ENCODE assay signal across 1 cellular context in the genomic region with DNA sequence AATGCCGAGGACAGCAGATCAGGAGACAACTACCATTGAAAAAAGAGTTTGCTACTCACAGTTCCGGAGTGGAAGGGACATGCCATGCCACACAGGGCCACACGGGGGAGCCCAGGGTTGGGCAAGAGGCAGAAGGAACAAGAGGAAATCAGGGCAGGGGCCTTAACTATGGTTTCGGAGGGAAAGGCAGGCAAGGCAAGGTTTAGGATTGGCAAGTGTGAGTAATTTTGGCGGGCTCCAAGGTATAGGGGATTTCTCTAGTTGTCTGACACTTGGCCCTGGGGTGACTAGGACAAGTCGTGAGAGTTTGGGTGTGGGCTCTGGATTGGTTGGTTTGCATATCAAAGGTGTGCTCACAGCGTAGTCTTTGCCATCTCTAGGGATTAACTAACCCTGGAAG.
A peak's percentile ranks its signal among the peaks of the same experiment; 100 is the strongest.
TF ChIP-seq lines count a peak whose summit lies in the region.

No MANE protein-coding gene starts in this region.

TF ChIP-seq in GM12878, 131 proteins besides CTCF, POLR2A, EP300 and RAD21 (continued from another document):
- TF ChIP-seq, protein P1, sequence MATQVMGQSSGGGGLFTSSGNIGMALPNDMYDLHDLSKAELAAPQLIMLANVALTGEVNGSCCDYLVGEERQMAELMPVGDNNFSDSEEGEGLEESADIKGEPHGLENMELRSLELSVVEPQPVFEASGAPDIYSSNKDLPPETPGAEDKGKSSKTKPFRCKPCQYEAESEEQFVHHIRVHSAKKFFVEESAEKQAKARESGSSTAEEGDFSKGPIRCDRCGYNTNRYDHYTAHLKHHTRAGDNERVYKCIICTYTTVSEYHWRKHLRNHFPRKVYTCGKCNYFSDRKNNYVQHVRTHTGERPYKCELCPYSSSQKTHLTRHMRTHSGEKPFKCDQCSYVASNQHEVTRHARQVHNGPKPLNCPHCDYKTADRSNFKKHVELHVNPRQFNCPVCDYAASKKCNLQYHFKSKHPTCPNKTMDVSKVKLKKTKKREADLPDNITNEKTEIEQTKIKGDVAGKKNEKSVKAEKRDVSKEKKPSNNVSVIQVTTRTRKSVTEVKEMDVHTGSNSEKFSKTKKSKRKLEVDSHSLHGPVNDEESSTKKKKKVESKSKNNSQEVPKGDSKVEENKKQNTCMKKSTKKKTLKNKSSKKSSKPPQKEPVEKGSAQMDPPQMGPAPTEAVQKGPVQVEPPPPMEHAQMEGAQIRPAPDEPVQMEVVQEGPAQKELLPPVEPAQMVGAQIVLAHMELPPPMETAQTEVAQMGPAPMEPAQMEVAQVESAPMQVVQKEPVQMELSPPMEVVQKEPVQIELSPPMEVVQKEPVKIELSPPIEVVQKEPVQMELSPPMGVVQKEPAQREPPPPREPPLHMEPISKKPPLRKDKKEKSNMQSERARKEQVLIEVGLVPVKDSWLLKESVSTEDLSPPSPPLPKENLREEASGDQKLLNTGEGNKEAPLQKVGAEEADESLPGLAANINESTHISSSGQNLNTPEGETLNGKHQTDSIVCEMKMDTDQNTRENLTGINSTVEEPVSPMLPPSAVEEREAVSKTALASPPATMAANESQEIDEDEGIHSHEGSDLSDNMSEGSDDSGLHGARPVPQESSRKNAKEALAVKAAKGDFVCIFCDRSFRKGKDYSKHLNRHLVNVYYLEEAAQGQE (IDR thresholded peaks at IDR 0.05; ENCODE audit: low read depth, low read length), result no peak
- TF ChIP-seq ZNF384 (IDR thresholded peaks at IDR 0.05; ENCODE audit: borderline replicate concordance, low read depth, low read length), result peak; percentile 25; the same call in 1 of the 2 replicates
- TF ChIP-seq ZBED1 (IDR thresholded peaks at IDR 0.05; ENCODE audit: borderline replicate concordance), result peak; percentile 63; the same call in 1 of the 2 replicates
- TF ChIP-seq NR2F1 (conservative IDR thresholded peaks at IDR 0.05), result 0 out of 2 replicates have a peak, but pooled peaks have one; percentile 32
- peak; percentile 47 for TF ChIP-seq MEF2B (IDR thresholded peaks at IDR 0.05; ENCODE audit: partially characterized antibody, poor library complexity, severe bottlenecking)
- 0 out of 2 replicates have a peak, but pooled peaks have one; percentile 11 for TF ChIP-seq RELB (IDR thresholded peaks at IDR 0.05; ENCODE audit: low read depth)
- TF ChIP-seq ETV6 (conservative IDR thresholded peaks at IDR 0.05 in 1 of 2, IDR thresholded peaks at IDR 0.05 in 1 of 2; ENCODE audit: borderline replicate concordance in 1 of 2, low read depth in 1 of 2), result 0 out of 4 replicates have a peak, but pooled peaks of 1 of the 2 experiments have one; percentile 48
- TF ChIP-seq CREM (IDR thresholded peaks at IDR 0.05; ENCODE audit: low read depth), result 0 out of 2 replicates have a peak, but pooled peaks have one; percentile 34
- TF ChIP-seq SMC3 (IDR thresholded peaks at IDR 0.05; ENCODE audit: borderline replicate concordance, low read length), result peak; percentile 60
- no peak for TF ChIP-seq RFX5 (IDR thresholded peaks at IDR 0.05; ENCODE audit: low read depth, low read length)
- no peak for TF ChIP-seq TARDBP (IDR thresholded peaks at IDR 0.05; ENCODE audit: borderline replicate concordance)
- TF ChIP-seq NFIC (IDR thresholded peaks at IDR 0.05; ENCODE audit: low read depth, low read length), result peak; percentile 49; the same call in 1 of the 2 replicates
- TF ChIP-seq JUNB (IDR thresholded peaks at IDR 0.05), result 0 out of 2 replicates have a peak, but pooled peaks have one; percentile 17
- TF ChIP-seq YY1 (IDR thresholded peaks at IDR 0.05; ENCODE audit: low read depth, low read length), result 0 out of 2 replicates have a peak, but pooled peaks have one; percentile 56
- TF ChIP-seq KLF5 (IDR thresholded peaks at IDR 0.05; ENCODE audit: partially characterized antibody), result no peak
- peak; percentile 43; the same call in 1 of the 2 replicates for TF ChIP-seq IKZF1 (conservative IDR thresholded peaks at IDR 0.05)
- TF ChIP-seq, protein P2, sequence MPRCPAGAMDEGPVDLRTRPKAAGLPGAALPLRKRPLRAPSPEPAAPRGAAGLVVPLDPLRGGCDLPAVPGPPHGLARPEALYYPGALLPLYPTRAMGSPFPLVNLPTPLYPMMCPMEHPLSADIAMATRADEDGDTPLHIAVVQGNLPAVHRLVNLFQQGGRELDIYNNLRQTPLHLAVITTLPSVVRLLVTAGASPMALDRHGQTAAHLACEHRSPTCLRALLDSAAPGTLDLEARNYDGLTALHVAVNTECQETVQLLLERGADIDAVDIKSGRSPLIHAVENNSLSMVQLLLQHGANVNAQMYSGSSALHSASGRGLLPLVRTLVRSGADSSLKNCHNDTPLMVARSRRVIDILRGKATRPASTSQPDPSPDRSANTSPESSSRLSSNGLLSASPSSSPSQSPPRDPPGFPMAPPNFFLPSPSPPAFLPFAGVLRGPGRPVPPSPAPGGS (IDR thresholded peaks at IDR 0.05; ENCODE audit: borderline replicate concordance, insufficient read depth, low read depth, low read length, poor library complexity, severe bottlenecking), result peak; percentile 34
- peak; percentile 84 for TF ChIP-seq EED (IDR thresholded peaks at IDR 0.05; ENCODE audit: low read depth)
- TF ChIP-seq YBX1 (IDR thresholded peaks at IDR 0.05), result no peak
- no peak for TF ChIP-seq CEBPB (IDR thresholded peaks at IDR 0.05; ENCODE audit: borderline replicate concordance in 1 of 2, low read depth in 2 of 2, low read length in 2 of 2)
